14 cellular contexts compared by ENCODE assay signal in genomic region chr9:35687306-35687705, GRCh38. TPM values are rescaled to one million over a fixed set of nuclear protein-coding genes. Genes with fewer than 3 reads are reported as not detected.
DNase-seq lines count a peak whose midpoint lies in the region; ATAC-seq, FAIRE-seq and TF ChIP-seq lines count a peak whose summit lies in the region.
"Had no signal": no experiment of that assay in that cellular context is flagged by ENCODE, and none has a peak within 500 bp of the region (broad histone marks: within the 10 kb centered on the region; RNA-seq: fewer than 3 reads in every experiment).

No MANE protein-coding gene starts in this region.

- no peak overlapping the region for H3K9ac ChIP-seq in BLaER1

- ATAC-seq in stimulated activated naive B cell treated with anti-CD40 and anti-IgM and Interleukin-4, amounts not matched to agents 10 μg/mL and 1 μg/mL and 100 μg/mL, for 72 hours (replicated peaks), result no peak

- no peak for TF ChIP-seq EP300 in sigmoid colon (IDR thresholded peaks at IDR 0.05)

- H3K4me2 ChIP-seq in BLaER1, result peak overlapping the region; percentile 93

- no peak for TF ChIP-seq POLR2A in sigmoid colon (IDR thresholded peaks at IDR 0.05)

- no peaks in the 10 kb centered on the region for H4K20me1 ChIP-seq in BLaER1

- POLR2A ChIA-PET in RWPE1 (lab: Yijun Ruan, JAX; ENCODE audit: low non-redundant PET), result no interaction called here

- CTCF ChIA-PET in RWPE1 (lab: Yijun Ruan, JAX), result interaction anchor here (1.7 kb wide), 1 partner anchor 10 kb away, joined by 6 read pairs; no protein-coding TSS in a partner anchor

- TF ChIP-seq CTCF in RWPE1 (conservative IDR thresholded peaks at IDR 0.05; ENCODE audit: low read depth) (no peak), fibroblast of the aortic adventitia (IDR thresholded peaks at IDR 0.05; ENCODE audit: insufficient read depth, low read length) (no peak), sigmoid colon (IDR thresholded peaks at IDR 0.05) (no peak)

- H3K36me3 ChIP-seq in BLaER1, result peaks cover 36% of the 10 kb centered on the region
- peaks cover 28 to 68% (median 53%) of the 10 kb centered on the region in 4 donors for H3K36me3 ChIP-seq in sigmoid colon

- H3K27me3 Mint-ChIP-seq in stimulated activated naive B cell treated with anti-CD40 and anti-IgM and Interleukin-4, amounts not matched to agents 10 μg/mL and 1 μg/mL and 100 μg/mL, for 72 hours, result no peaks in the 10 kb centered on the region

- H3K4me3 Mint-ChIP-seq in stimulated activated naive B cell treated with anti-CD40 and anti-IgM and Interleukin-4, amounts not matched to agents 10 μg/mL and 1 μg/mL and 100 μg/mL, for 72 hours, result peak overlapping the region in 1 of 2 donors; percentile 2

- no peaks in the 10 kb centered on the region for H3K9me3 Mint-ChIP-seq in stimulated activated naive B cell treated with anti-CD40 and anti-IgM and Interleukin-4, amounts not matched to agents 10 μg/mL and 1 μg/mL and 100 μg/mL, for 72 hours

- peaks cover 18 to 38% of the 10 kb centered on the region in 2 donors for H3K4me1 Mint-ChIP-seq in stimulated activated naive B cell treated with anti-CD40 and anti-IgM and Interleukin-4, amounts not matched to agents 10 μg/mL and 1 μg/mL and 100 μg/mL, for 72 hours

- H3K36me3 Mint-ChIP-seq in stimulated activated naive B cell treated with anti-CD40 and anti-IgM and Interleukin-4, amounts not matched to agents 10 μg/mL and 1 μg/mL and 100 μg/mL, for 72 hours, result no peaks in the 10 kb centered on the region

- intact Hi-C loops in sigmoid colon (cut with DNase I), result no loop called here

- peaks cover 48% of the 10 kb centered on the region for H3K4me1 ChIP-seq in BLaER1
- H3K4me1 ChIP-seq in sigmoid colon, result peaks cover 0 to 67% (median 48%) of the 10 kb centered on the region in 4 donors

- no peak for DNase-seq in RWPE1 (ENCODE audit: low spot score)
- no peak for DNase-seq in fibroblast of the aortic adventitia (ENCODE audit: low read depth)
- DNase-seq in sigmoid colon, result no peak
- no peak for DNase-seq in activated gamma-delta T cell treated with Interleukin-2 at 50 U/mL for 16 hours
- no peak for DNase-seq in RCC 7860 (ENCODE audit: low spot score)
- DNase-seq in stimulated activated naive B cell treated with anti-CD40 and anti-IgM and Interleukin-4, amounts not matched to agents 10 μg/mL and 1 μg/mL and 100 μg/mL, for 72 hours, result no peak
- no peak for DNase-seq in islet precursor cell
- DNase-seq: activated CD4-positive, CD25-positive, alpha-beta regulatory T cell; HCEC 1CT; hippocampal formation; Karpas-422; Peyer's patch had no signal

- H3K27ac Mint-ChIP-seq in stimulated activated naive B cell treated with anti-CD40 and anti-IgM and Interleukin-4, amounts not matched to agents 10 μg/mL and 1 μg/mL and 100 μg/mL, for 72 hours, result no peak overlapping the region

- no peaks in the 10 kb centered on the region for H3K27me3 ChIP-seq in BLaER1
- no peaks in the 10 kb centered on the region for H3K27me3 ChIP-seq in sigmoid colon
- H3K27me3 ChIP-seq: Peyer's patch had no signal

- FAIRE-seq in RCC 7860 (lab: Jason Lieb, UNC), result no peak
- FAIRE-seq: colon had no signal

- H3K4me3 ChIP-seq in BLaER1 (no peak overlapping the region), fibroblast of the aortic adventitia (ENCODE audit: low read depth, low read length) (peak overlapping the region; percentile 79), sigmoid colon (peak overlapping the region; percentile 88 to 97 (median 94))

- H3K9me3 ChIP-seq in BLaER1 (no peaks in the 10 kb centered on the region), sigmoid colon (no peaks in the 10 kb centered on the region)
- H3K9me3 ChIP-seq: Peyer's patch had no signal

- H3K27ac ChIP-seq in BLaER1 (no peak overlapping the region), RWPE1 (peak overlapping the region; percentile 93), sigmoid colon (peak overlapping the region; percentile 95 to 100 (median 98))

- WGBS in sigmoid colon, 2 donors, result 82 to 87% methylated on average over 2 of the region's 2 CpGs

RNA-seq across cellular contexts. Expression of gene TPM2, which starts 2.4 kb away (rescaled TPM):
- total RNA-seq in fibroblast of the aortic adventitia (ENCODE audit: low replicate concordance) (484 and 2,099 TPM in 2 replicates), sigmoid colon (1,000 to 10,000 TPM; 3,590 to 8,131 (median 6,107) TPM)
- polyA plus RNA-seq in sigmoid colon, result 100 to 1,000 TPM in 2 of 3 donors, 10 to 100 TPM in 1; 49.9 to 447 (median 334) TPM

RNA-seq across cellular contexts. Expression of gene CA9, which starts 13.6 kb away (rescaled TPM):
- total RNA-seq in fibroblast of the aortic adventitia (ENCODE audit: low replicate concordance), result 0.45 and 1.5 TPM in 2 replicates
- under 1 TPM in 2 of 4 donors, not detected in 2; 0.33 to 0.71 TPM for total RNA-seq in sigmoid colon
- polyA plus RNA-seq in sigmoid colon, result 1 to 10 TPM in 1 of 3 donors, not detected in 2; 1.7 TPM

RNA-seq across cellular contexts. Expression of gene ARHGEF39, which starts 22.3 kb away (rescaled TPM):
- total RNA-seq in fibroblast of the aortic adventitia (ENCODE audit: low replicate concordance) (3.9 TPM in 1 of 2 replicates, not detected in the other), sigmoid colon (1 to 10 TPM in 3 of 4 donors, under 1 TPM in 1; 0.99 to 3.3 (median 1.4) TPM)
- polyA plus RNA-seq in sigmoid colon, result 1 to 10 TPM in 2 of 3 donors, under 1 TPM in 1; 0.60 to 9.0 (median 1.6) TPM

RNA-seq across cellular contexts. Expression of gene CCDC107, which starts 29.2 kb away (rescaled TPM):
- 6.1 and 10.9 TPM in 2 replicates for total RNA-seq in fibroblast of the aortic adventitia (ENCODE audit: low replicate concordance)
- 100 to 1,000 TPM in 1 of 4 donors, 10 to 100 TPM in 3; 70.6 to 112 (median 83.1) TPM for total RNA-seq in sigmoid colon
- polyA plus RNA-seq in sigmoid colon, result 10 to 100 TPM; 21.3 to 28.8 (median 24.2) TPM

RNA-seq across cellular contexts. Expression of gene RMRP, which starts 29.5 kb away (rescaled TPM):
- total RNA-seq in fibroblast of the aortic adventitia (ENCODE audit: low replicate concordance), result 966 and 30,763 TPM in 2 replicates
- over 10,000 TPM in 2 of 4 donors, 1,000 to 10,000 TPM in 2; 2,523 to 26,387 (median 8,883) TPM for total RNA-seq in sigmoid colon
- polyA plus RNA-seq in sigmoid colon, result 100 to 1,000 TPM in 1 of 3 donors, not detected in 2; 480 TPM
